13 cellular contexts compared by ENCODE assay signal in the genomic region with DNA sequence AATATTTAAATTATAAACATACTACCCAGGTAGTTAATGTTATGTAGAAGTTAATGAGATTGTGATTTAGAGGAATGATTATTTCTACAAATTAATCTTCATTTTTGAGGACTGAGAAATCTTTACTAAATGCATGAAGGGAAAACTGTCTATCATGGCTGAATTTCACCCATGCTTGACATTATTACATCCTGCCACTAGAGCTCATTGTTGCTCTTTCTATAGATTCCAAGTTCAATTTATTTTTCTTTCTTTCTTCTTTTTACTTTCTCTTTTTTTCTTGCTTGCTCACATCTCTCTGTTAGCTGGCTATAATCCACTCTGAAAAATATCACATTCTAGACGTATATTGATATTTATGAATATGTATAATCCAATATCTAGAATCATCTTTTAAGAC.
DNase-seq lines count a peak whose midpoint lies in the region; ATAC-seq, FAIRE-seq and TF ChIP-seq lines count a peak whose summit lies in the region.
"Had no signal": no experiment of that assay in that cellular context is flagged by ENCODE, and none has a peak within 500 bp of the region (broad histone marks: within the 10 kb centered on the region; RNA-seq: fewer than 3 reads in every experiment).

No MANE protein-coding gene starts in this region.

- no peak for TF ChIP-seq EP300 in H1 (IDR thresholded peaks at IDR 0.05; ENCODE audit: borderline replicate concordance in 1 of 2, low read depth in 2 of 2, low read length in 2 of 2)

- H3K4me3 ChIP-seq in H1 (ENCODE audit: extremely low read depth in 1 of 4, insufficient read depth in 2 of 4, low read depth in 3 of 4, low read length in 4 of 4): no peak overlapping the region

- H4K91ac ChIP-seq in H1 (replicated peaks; ENCODE audit: insufficient read length, low read length): no peak overlapping the region

- H3K27ac ChIP-seq in H1 (ENCODE audit: low read depth, low read length): no peak overlapping the region
- H3K27ac ChIP-seq: parathyroid adenoma had no signal

- H2BK5ac ChIP-seq in H1 (ENCODE audit: low read depth, low read length): no peak overlapping the region

- no peak overlapping the region for H3K18ac ChIP-seq in H1 (ENCODE audit: extremely low read depth, low read length)

- no peak for ATAC-seq in HG03439 (IDR thresholded peaks at IDR 0.05; ENCODE audit: unreplicated experiment)
- no peak for ATAC-seq in HG02981 (IDR thresholded peaks at IDR 0.05; ENCODE audit: unreplicated experiment)
- ATAC-seq: activated CD8-positive, alpha-beta memory T cell treated with anti-CD3 and anti-CD28 coated beads, Interleukin-2, amount 10 ng/mL, durations not matched to agents 7 days and 5 days; esophagus mucosa had no signal

- no peak overlapping the region for H3K9ac ChIP-seq in H1 (replicated peaks in 1 of 4; ENCODE audit: extremely low read depth in 1 of 4, low read depth in 3 of 4, low read length in 3 of 4)
- H3K9ac ChIP-seq: parathyroid adenoma had no signal

- FAIRE-seq in H1 (lab: Jason Lieb, UNC): no peak

- TF ChIP-seq POLR2A in H1 (IDR thresholded peaks at IDR 0.05; ENCODE audit: control extremely low read depth in 1 of 2, low read depth in 2 of 2, low read length in 2 of 2): no peak

- H3K23ac ChIP-seq in H1 (ENCODE audit: insufficient read length): no peak overlapping the region

- H2BK20ac ChIP-seq in H1 (ENCODE audit: low read length): no peak overlapping the region

- peak in 2 of 3 experiments; percentile 16 to 38; a peak in 2 of 4 replicates for TF ChIP-seq CTCF in H1 (IDR thresholded peaks at IDR 0.05; ENCODE audit: control extremely low read depth in 1 of 3, insufficient read depth in 1 of 3, low read depth in 1 of 3, low read length in 3 of 3)

- no peaks in the 10 kb centered on the region for H3K27me3 ChIP-seq in H1 (replicated peaks in 1 of 4; ENCODE audit: control insufficient read depth in 3 of 4, extremely low read depth in 1 of 4, insufficient read depth in 3 of 4, low read length in 3 of 4)

- H2BK120ac ChIP-seq in H1 (replicated peaks; ENCODE audit: low read depth, low read length): no peak overlapping the region

- 60% methylated on average over 1 of the region's 1 CpG; no CpG with 5 or more reads in 1 of the 2 experiments for WGBS in H1 (ENCODE audit: extremely low coverage in 1 of 2, insufficient coverage in 1 of 2, insufficient read length in 1 of 2, insufficient replicate concordance in 2 of 2, low coverage in 1 of 2, low lambda C conversion rate in 2 of 2, missing lambda C conversion rate in 1 of 2), 2 experiments

- no peak overlapping the region for H4K5ac ChIP-seq in H1 (ENCODE audit: insufficient read length, low read depth, low read length)

- H3K14ac ChIP-seq in H1 (ENCODE audit: insufficient read length): no peak overlapping the region

- H3K79me1 ChIP-seq in H1 (ENCODE audit: low read depth, low read length): no peaks in the 10 kb centered on the region

- POLR2A ChIA-PET in H1 (lab: Charles Lee; ENCODE audit: partially characterized antibody): interaction anchor here (0.5 kb wide), 1 partner anchor 453 kb away, joined by 3 read pairs; no protein-coding TSS in a partner anchor

- CTCF ChIA-PET in H1 (lab: Charles Lee; ENCODE audit: partially characterized antibody): interaction anchor here (1.3 to 1.6 kb wide), 2 partner anchors 335 to 351 kb away, joined by 4 to 5 read pairs; no protein-coding TSS in a partner anchor

- no peaks in the 10 kb centered on the region for H3K36me3 ChIP-seq in H1 (ENCODE audit: control insufficient read depth in 2 of 4, insufficient read depth in 4 of 4, low read length in 3 of 4)

- no peak overlapping the region for H4K8ac ChIP-seq in H1 (ENCODE audit: extremely low read depth, insufficient read depth, low read length)

- DNase-seq in SHP77 treated with DMSO at 0.1 percent for 48 hours (lab: John Stamatoyannopoulos, UW) (peak; percentile 9), SHP77 (lab: John Stamatoyannopoulos, UW) (no peak), NCI-H82 treated with DMSO at 0.1 percent for 48 hours (lab: John Stamatoyannopoulos, UW; ENCODE audit: unreplicated experiment) (peak; percentile 54), H1 (ENCODE audit: low read depth in 1 of 2, low spot score in 2 of 2) (no peak), superior temporal gyrus (ENCODE audit: extremely low spot score) (peak; percentile 25)
- DNase-seq in stimulated activated naive CD4-positive, alpha-beta T cell (lab: John Stamatoyannopoulos, UW): no peak
- DNase-seq: activated CD8-positive, alpha-beta memory T cell treated with anti-CD3 and anti-CD28 coated beads, Interleukin-2, amount 10 ng/mL, durations not matched to agents 7 days and 5 days; kidney; NCI-H526 treated with DMSO at 0.1 percent for 48 hours had no signal

- no peaks in the 10 kb centered on the region for H4K20me1 ChIP-seq in H1 (replicated peaks in 1 of 2; ENCODE audit: control insufficient read depth in 1 of 2, insufficient read depth in 2 of 2, low read length in 2 of 2)

- no peak overlapping the region for H2AK5ac ChIP-seq in H1 (ENCODE audit: low read depth, low read length)

- no peak overlapping the region for H3K4ac ChIP-seq in H1 (replicated peaks; ENCODE audit: insufficient read length, low read depth, low read length)

- no peak overlapping the region for H2BK15ac ChIP-seq in H1 (ENCODE audit: low read length)

- no peak overlapping the region for H3K4me2 ChIP-seq in H1 (ENCODE audit: insufficient read depth in 1 of 2, low read depth in 2 of 2, low read length in 2 of 2)

- H2BK12ac ChIP-seq in H1 (ENCODE audit: low read depth, low read length): no peak overlapping the region

- H3K23me2 ChIP-seq in H1 (ENCODE audit: low read depth, low read length): no peaks in the 10 kb centered on the region

- no peak overlapping the region for H2AFZ ChIP-seq in H1 (ENCODE audit: low read length)
- H2AFZ ChIP-seq: parathyroid adenoma had no signal

- H3K4me1 ChIP-seq in H1 (replicated peaks in 1 of 4; ENCODE audit: control insufficient read depth in 3 of 4, insufficient read depth in 4 of 4, low read length in 3 of 4): no peaks in the 10 kb centered on the region
- H3K4me1 ChIP-seq: parathyroid adenoma had no signal

- peak; percentile 61 to 72 for TF ChIP-seq RAD21 in H1 (IDR thresholded peaks at IDR 0.05 in 1 of 2, conservative IDR thresholded peaks at IDR 0.05 in 1 of 2; ENCODE audit: low read depth in 2 of 2, low read length in 2 of 2)

- no peaks in the 10 kb centered on the region for H3K79me2 ChIP-seq in H1 (ENCODE audit: control insufficient read depth in 1 of 2, insufficient read depth in 2 of 2, low read length in 2 of 2)
- H3K79me2 ChIP-seq: parathyroid adenoma had no signal

- H3K56ac ChIP-seq in H1 (replicated peaks; ENCODE audit: insufficient read length, low read depth, low read length): no peak overlapping the region

- H3K9me3 ChIP-seq in H1 (ENCODE audit: insufficient read depth in 2 of 2, low read depth in 1 of 2, low read length in 1 of 2): no peaks in the 10 kb centered on the region

TF ChIP-seq in H1, 55 proteins besides CTCF, POLR2A, EP300 and RAD21 (continues in another document):
- TF ChIP-seq TBP (IDR thresholded peaks at IDR 0.05; ENCODE audit: low read depth, low read length) (no peak), ASH2L (IDR thresholded peaks at IDR 0.05; ENCODE audit: low read length) (no peak), SIN3A (conservative IDR thresholded peaks at IDR 0.05 in 1 of 2, IDR thresholded peaks at IDR 0.05 in 1 of 2; ENCODE audit: low read depth in 1 of 2, low read length in 2 of 2) (no peak), ATF2 (IDR thresholded peaks at IDR 0.05; ENCODE audit: low read length) (no peak), KDM4A (IDR thresholded peaks at IDR 0.05; ENCODE audit: low read depth, low read length, severe bottlenecking) (no peak), SP2 (IDR thresholded peaks at IDR 0.05; ENCODE audit: low read length) (no peak), FOSL1 (IDR thresholded peaks at IDR 0.05; ENCODE audit: insufficient read depth, low read depth, low read length) (no peak), KDM5A (IDR thresholded peaks at IDR 0.05; ENCODE audit: low read length) (no peak), CREB1 (IDR thresholded peaks at IDR 0.05) (no peak), CBX8 (IDR thresholded peaks at IDR 0.05; ENCODE audit: borderline replicate concordance, low read depth, low read length) (no peak), SP4 (IDR thresholded peaks at IDR 0.05; ENCODE audit: low read length) (no peak), CBX5 (IDR thresholded peaks at IDR 0.05; ENCODE audit: low read depth, low read length) (no peak)
- TF ChIP-seq, protein P1, sequence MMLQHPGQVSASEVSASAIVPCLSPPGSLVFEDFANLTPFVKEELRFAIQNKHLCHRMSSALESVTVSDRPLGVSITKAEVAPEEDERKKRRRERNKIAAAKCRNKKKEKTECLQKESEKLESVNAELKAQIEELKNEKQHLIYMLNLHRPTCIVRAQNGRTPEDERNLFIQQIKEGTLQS (IDR thresholded peaks at IDR 0.05; ENCODE audit: insufficient read depth, low read depth, low read length): no peak
- TF ChIP-seq, protein P2, sequence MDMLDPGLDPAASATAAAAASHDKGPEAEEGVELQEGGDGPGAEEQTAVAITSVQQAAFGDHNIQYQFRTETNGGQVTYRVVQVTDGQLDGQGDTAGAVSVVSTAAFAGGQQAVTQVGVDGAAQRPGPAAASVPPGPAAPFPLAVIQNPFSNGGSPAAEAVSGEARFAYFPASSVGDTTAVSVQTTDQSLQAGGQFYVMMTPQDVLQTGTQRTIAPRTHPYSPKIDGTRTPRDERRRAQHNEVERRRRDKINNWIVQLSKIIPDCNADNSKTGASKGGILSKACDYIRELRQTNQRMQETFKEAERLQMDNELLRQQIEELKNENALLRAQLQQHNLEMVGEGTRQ (IDR thresholded peaks at IDR 0.05; ENCODE audit: low read length): no peak

Comparison
In these comparisons a context has a peak if more than half of its experiments do, and no peak if none do; other contexts are left out.
1. DNase-seq: peak in SHP77 treated with DMSO at 0.1 percent for 48 hours (single experiment), NCI-H82 treated with DMSO at 0.1 percent for 48 hours (single experiment) and superior temporal gyrus (single experiment); none in SHP77 (0 of 2), H1 (0 of 2) and stimulated activated naive CD4-positive, alpha-beta T cell (0 of 6).